ENCODE assay signal across 17 cellular contexts in genomic region chr6:70724524-70724923, GRCh38. TPM values are rescaled to one million over a fixed set of nuclear protein-coding genes. Genes with fewer than 3 reads are reported as not detected.
DNase-seq lines count a peak whose midpoint lies in the region; ATAC-seq and TF ChIP-seq lines count a peak whose summit lies in the region.
"Had no signal": no experiment of that assay in that cellular context is flagged by ENCODE, and none has a peak within 500 bp of the region (broad histone marks: within the 10 kb centered on the region; RNA-seq: fewer than 3 reads in every experiment).

No MANE protein-coding gene starts in this region.

- H3K27ac ChIP-seq in CD4-positive, alpha-beta T cell (ENCODE audit: low read depth, low read length), result no peak overlapping the region
- H3K27ac ChIP-seq: C4-2B, GM23248 had no signal

- DNase-seq in activated CD4-positive, alpha-beta memory T cell treated with anti-CD3 and anti-CD28 coated beads for 36 hours, result no peak
- no peak for DNase-seq in activated CD4-positive, alpha-beta memory T cell treated with anti-CD3 and anti-CD28 coated beads, Interleukin-2, amount 10 ng/mL, durations not matched to agents 7 days and 5 days
- DNase-seq in CD4-positive, alpha-beta T cell, result no peak
- DNase-seq in activated CD8-positive, alpha-beta T cell treated with anti-CD3 and anti-CD28 coated beads for 36 hours, result no peak
- DNase-seq in kidney tubule cell (ENCODE audit: low spot score), result peak; percentile 10
- no peak for DNase-seq in stimulated activated naive B cell treated with anti-CD40 and anti-IgM and Interleukin-4, amounts not matched to agents 10 μg/mL and 1 μg/mL and 100 μg/mL, for 72 hours
- DNase-seq in activated effector memory CD4-positive, alpha-beta T cell treated with Interleukin-2 at 50 U/mL for 16 hours, result no peak
- DNase-seq: DMS79 treated with DMSO at 0.1 percent for 48 hours, GF-D8, GM23248, MV-4-11, NCI-H1417 treated with DMSO at 0.1 percent for 48 hours, NCI-H2081, NCI-H510A treated with DMSO at 0.1 percent for 48 hours had no signal

- no peak for TF ChIP-seq CTCF in CD4-positive, alpha-beta T cell (IDR thresholded peaks at IDR 0.05)
- no peak for TF ChIP-seq CTCF in activated CD8-positive, alpha-beta T cell treated with anti-CD3 and anti-CD28 coated beads for 36 hours (IDR thresholded peaks at IDR 0.05)

- no peaks in the 10 kb centered on the region for H3K9me3 Mint-ChIP-seq in activated CD4-positive, alpha-beta memory T cell treated with anti-CD3 and anti-CD28 coated beads for 36 hours
- no peaks in the 10 kb centered on the region for H3K9me3 Mint-ChIP-seq in activated CD4-positive, alpha-beta memory T cell treated with anti-CD3 and anti-CD28 coated beads, Interleukin-2, amount 10 ng/mL, durations not matched to agents 7 days and 5 days
- H3K9me3 Mint-ChIP-seq in CD4-positive, alpha-beta T cell, result no peaks in the 10 kb centered on the region
- no peaks in the 10 kb centered on the region for H3K9me3 Mint-ChIP-seq in activated CD8-positive, alpha-beta T cell treated with anti-CD3 and anti-CD28 coated beads for 36 hours
- H3K9me3 Mint-ChIP-seq in stimulated activated naive B cell treated with anti-CD40 and anti-IgM and Interleukin-4, amounts not matched to agents 10 μg/mL and 1 μg/mL and 100 μg/mL, for 72 hours, result peaks cover 0 to 1% of the 10 kb centered on the region in 2 donors

- CTCF ChIA-PET in activated CD4-positive, alpha-beta memory T cell treated with anti-CD3 and anti-CD28 coated beads for 36 hours (lab: Charles Lee), result interaction anchor here (1.3 kb wide), 1 partner anchor 17 kb away, joined by 4 read pairs; no protein-coding TSS in a partner anchor
- CTCF ChIA-PET in activated CD4-positive, alpha-beta memory T cell treated with anti-CD3 and anti-CD28 coated beads, Interleukin-2, amount 10 ng/mL, durations not matched to agents 7 days and 5 days (lab: Charles Lee), result interaction anchor here (0.7 kb wide), 1 partner anchor 71 kb away, joined by 4 read pairs; no protein-coding TSS in a partner anchor
- CTCF ChIA-PET in CD4-positive, alpha-beta T cell (lab: Charles Lee), result no interaction called here
- CTCF ChIA-PET in activated CD8-positive, alpha-beta T cell treated with anti-CD3 and anti-CD28 coated beads for 36 hours (lab: Charles Lee), result interaction anchor here (2.4 kb wide), 1 partner anchor 17 kb away, joined by 7 read pairs; no protein-coding TSS in a partner anchor

- no peaks in the 10 kb centered on the region for H3K9me3 ChIP-seq in CD4-positive, alpha-beta T cell (ENCODE audit: control insufficient read depth, low read length)

- no peak for ATAC-seq in CD4-positive, alpha-beta T cell (ENCODE audit: poor library complexity)
- no peak for ATAC-seq in activated CD8-positive, alpha-beta T cell treated with anti-CD3 and anti-CD28 coated beads for 36 hours
- no peak for ATAC-seq in GM21723 (IDR thresholded peaks at IDR 0.05; ENCODE audit: unreplicated experiment)
- ATAC-seq in stimulated activated naive B cell treated with anti-CD40 and anti-IgM and Interleukin-4, amounts not matched to agents 10 μg/mL and 1 μg/mL and 100 μg/mL, for 72 hours (replicated peaks), result no peak
- ATAC-seq: Panc1 had no signal

- intact Hi-C loops in activated CD4-positive, alpha-beta memory T cell treated with anti-CD3 and anti-CD28 coated beads for 36 hours (cut with micrococcal nuclease), result no loop called here
- intact Hi-C loops in CD4-positive, alpha-beta T cell (cut with DNase I, micrococcal nuclease), result no loop called here
- intact Hi-C loops in activated CD8-positive, alpha-beta T cell treated with anti-CD3 and anti-CD28 coated beads for 36 hours (cut with micrococcal nuclease), result no loop called here

- peaks cover 3% of the 10 kb centered on the region for H3K36me3 Mint-ChIP-seq in activated CD4-positive, alpha-beta memory T cell treated with anti-CD3 and anti-CD28 coated beads for 36 hours
- peaks cover 7% of the 10 kb centered on the region for H3K36me3 Mint-ChIP-seq in activated CD4-positive, alpha-beta memory T cell treated with anti-CD3 and anti-CD28 coated beads, Interleukin-2, amount 10 ng/mL, durations not matched to agents 7 days and 5 days (ENCODE audit: low read depth)
- H3K36me3 Mint-ChIP-seq in CD4-positive, alpha-beta T cell (ENCODE audit: low read depth), result peaks cover 8% of the 10 kb centered on the region
- peaks cover 4% of the 10 kb centered on the region for H3K36me3 Mint-ChIP-seq in activated CD8-positive, alpha-beta T cell treated with anti-CD3 and anti-CD28 coated beads for 36 hours (ENCODE audit: low read depth)
- H3K36me3 Mint-ChIP-seq in stimulated activated naive B cell treated with anti-CD40 and anti-IgM and Interleukin-4, amounts not matched to agents 10 μg/mL and 1 μg/mL and 100 μg/mL, for 72 hours, result peaks cover 5 to 6% of the 10 kb centered on the region in 2 donors

- H3K27ac Mint-ChIP-seq in activated CD4-positive, alpha-beta memory T cell treated with anti-CD3 and anti-CD28 coated beads for 36 hours, result peak overlapping the region; percentile 70
- no peak overlapping the region for H3K27ac Mint-ChIP-seq in activated CD4-positive, alpha-beta memory T cell treated with anti-CD3 and anti-CD28 coated beads, Interleukin-2, amount 10 ng/mL, durations not matched to agents 7 days and 5 days
- H3K27ac Mint-ChIP-seq in CD4-positive, alpha-beta T cell, result peak overlapping the region; percentile 29
- peak overlapping the region; percentile 76 for H3K27ac Mint-ChIP-seq in activated CD8-positive, alpha-beta T cell treated with anti-CD3 and anti-CD28 coated beads for 36 hours
- H3K27ac Mint-ChIP-seq in stimulated activated naive B cell treated with anti-CD40 and anti-IgM and Interleukin-4, amounts not matched to agents 10 μg/mL and 1 μg/mL and 100 μg/mL, for 72 hours, result no peak overlapping the region

- H3K4me1 Mint-ChIP-seq in activated CD4-positive, alpha-beta memory T cell treated with anti-CD3 and anti-CD28 coated beads for 36 hours (ENCODE audit: low read depth), result peaks cover 39% of the 10 kb centered on the region
- peaks cover 17% of the 10 kb centered on the region for H3K4me1 Mint-ChIP-seq in activated CD4-positive, alpha-beta memory T cell treated with anti-CD3 and anti-CD28 coated beads, Interleukin-2, amount 10 ng/mL, durations not matched to agents 7 days and 5 days
- H3K4me1 Mint-ChIP-seq in CD4-positive, alpha-beta T cell (ENCODE audit: low read depth), result peaks cover 79% of the 10 kb centered on the region
- H3K4me1 Mint-ChIP-seq in activated CD8-positive, alpha-beta T cell treated with anti-CD3 and anti-CD28 coated beads for 36 hours (ENCODE audit: low read depth), result peaks cover 36% of the 10 kb centered on the region
- peaks cover 16 to 28% of the 10 kb centered on the region in 2 donors for H3K4me1 Mint-ChIP-seq in stimulated activated naive B cell treated with anti-CD40 and anti-IgM and Interleukin-4, amounts not matched to agents 10 μg/mL and 1 μg/mL and 100 μg/mL, for 72 hours

- H3K27me3 Mint-ChIP-seq in activated CD4-positive, alpha-beta memory T cell treated with anti-CD3 and anti-CD28 coated beads for 36 hours, result no peaks in the 10 kb centered on the region
- H3K27me3 Mint-ChIP-seq in activated CD4-positive, alpha-beta memory T cell treated with anti-CD3 and anti-CD28 coated beads, Interleukin-2, amount 10 ng/mL, durations not matched to agents 7 days and 5 days, result no peaks in the 10 kb centered on the region
- no peaks in the 10 kb centered on the region for H3K27me3 Mint-ChIP-seq in CD4-positive, alpha-beta T cell
- no peaks in the 10 kb centered on the region for H3K27me3 Mint-ChIP-seq in activated CD8-positive, alpha-beta T cell treated with anti-CD3 and anti-CD28 coated beads for 36 hours
- H3K27me3 Mint-ChIP-seq in stimulated activated naive B cell treated with anti-CD40 and anti-IgM and Interleukin-4, amounts not matched to agents 10 μg/mL and 1 μg/mL and 100 μg/mL, for 72 hours, result no peaks in the 10 kb centered on the region

- POLR2A ChIA-PET in activated CD4-positive, alpha-beta memory T cell treated with anti-CD3 and anti-CD28 coated beads for 36 hours (lab: Charles Lee), result interaction anchor here (1.1 kb wide), 1 partner anchor 16 kb away, joined by 3 read pairs; no protein-coding TSS in a partner anchor
- POLR2A ChIA-PET in activated CD4-positive, alpha-beta memory T cell treated with anti-CD3 and anti-CD28 coated beads, Interleukin-2, amount 10 ng/mL, durations not matched to agents 7 days and 5 days (lab: Charles Lee), result no interaction called here
- POLR2A ChIA-PET in CD4-positive, alpha-beta T cell (lab: Charles Lee), result no interaction called here
- POLR2A ChIA-PET in activated CD8-positive, alpha-beta T cell treated with anti-CD3 and anti-CD28 coated beads for 36 hours (lab: Charles Lee), result no interaction called here

- no peaks in the 10 kb centered on the region for H3K27me3 ChIP-seq in CD4-positive, alpha-beta T cell (ENCODE audit: control insufficient read depth, insufficient read depth, low read length)

- no peak overlapping the region for H3K4me3 Mint-ChIP-seq in activated CD4-positive, alpha-beta memory T cell treated with anti-CD3 and anti-CD28 coated beads for 36 hours
- H3K4me3 Mint-ChIP-seq in activated CD4-positive, alpha-beta memory T cell treated with anti-CD3 and anti-CD28 coated beads, Interleukin-2, amount 10 ng/mL, durations not matched to agents 7 days and 5 days, result no peak overlapping the region
- peak overlapping the region; percentile 40 for H3K4me3 Mint-ChIP-seq in CD4-positive, alpha-beta T cell
- peak overlapping the region; percentile 21 for H3K4me3 Mint-ChIP-seq in activated CD8-positive, alpha-beta T cell treated with anti-CD3 and anti-CD28 coated beads for 36 hours
- H3K4me3 Mint-ChIP-seq in stimulated activated naive B cell treated with anti-CD40 and anti-IgM and Interleukin-4, amounts not matched to agents 10 μg/mL and 1 μg/mL and 100 μg/mL, for 72 hours, result no peak overlapping the region

RNA-seq across cellular contexts. Expression of gene SMAP1, which starts 56.8 kb away (rescaled TPM):
- 10 to 100 TPM; 23.6 to 24.2 TPM for total RNA-seq in activated CD4-positive, alpha-beta memory T cell treated with anti-CD3 and anti-CD28 coated beads for 36 hours
- 10 to 100 TPM; 48.4 to 48.6 TPM for total RNA-seq in activated CD4-positive, alpha-beta memory T cell treated with anti-CD3 and anti-CD28 coated beads, Interleukin-2, amount 10 ng/mL, durations not matched to agents 7 days and 5 days
- 10 to 100 TPM; 20.0 to 22.5 TPM for total RNA-seq in CD4-positive, alpha-beta T cell
- 10 to 100 TPM; 24.1 to 26.3 TPM for total RNA-seq in activated CD8-positive, alpha-beta T cell treated with anti-CD3 and anti-CD28 coated beads for 36 hours

Comparison
In these comparisons a context has a peak if more than half of its experiments do, and no peak if none do; other contexts are left out.
1. H3K27ac Mint-ChIP-seq: peak in activated CD4-positive, alpha-beta memory T cell treated with anti-CD3 and anti-CD28 coated beads for 36 hours (single experiment), CD4-positive, alpha-beta T cell (single experiment) and activated CD8-positive, alpha-beta T cell treated with anti-CD3 and anti-CD28 coated beads for 36 hours (single experiment); none in activated CD4-positive, alpha-beta memory T cell treated with anti-CD3 and anti-CD28 coated beads, Interleukin-2, amount 10 ng/mL, durations not matched to agents 7 days and 5 days (single experiment) and stimulated activated naive B cell treated with anti-CD40 and anti-IgM and Interleukin-4, amounts not matched to agents 10 μg/mL and 1 μg/mL and 100 μg/mL, for 72 hours (single experiment).
2. H3K4me3 Mint-ChIP-seq: peak in CD4-positive, alpha-beta T cell (single experiment) and activated CD8-positive, alpha-beta T cell treated with anti-CD3 and anti-CD28 coated beads for 36 hours (single experiment); none in activated CD4-positive, alpha-beta memory T cell treated with anti-CD3 and anti-CD28 coated beads for 36 hours (single experiment), activated CD4-positive, alpha-beta memory T cell treated with anti-CD3 and anti-CD28 coated beads, Interleukin-2, amount 10 ng/mL, durations not matched to agents 7 days and 5 days (single experiment) and stimulated activated naive B cell treated with anti-CD40 and anti-IgM and Interleukin-4, amounts not matched to agents 10 μg/mL and 1 μg/mL and 100 μg/mL, for 72 hours (0 of 2).